ENCODE assay signal across 8 cellular contexts in genomic region chr2:45889620-45890019, GRCh38.
DNase-seq lines count a peak whose midpoint lies in the region; ATAC-seq, FAIRE-seq and TF ChIP-seq lines count a peak whose summit lies in the region.

No MANE protein-coding gene starts in this region.

- H3K9ac ChIP-seq in OCI-LY3 (ENCODE audit: low read length) = peak overlapping the region; percentile 34

- no peak overlapping the region for H2AFZ ChIP-seq in OCI-LY3 (ENCODE audit: low read depth, low read length)

- H3K79me2 ChIP-seq in OCI-LY3 (ENCODE audit: low read length) = no peaks in the 10 kb centered on the region

- intact Hi-C loops in pancreas (cut with DNase I) = no loop called here

- H3K27me3 ChIP-seq in OCI-LY3 (ENCODE audit: low read depth, low read length) (no peaks in the 10 kb centered on the region), pancreas (no peaks in the 10 kb centered on the region)

- H3K4me2 ChIP-seq in OCI-LY3 (ENCODE audit: low read length) = peak overlapping the region; percentile 84

- H3K4me1 ChIP-seq in OCI-LY3 (ENCODE audit: low read length) (peaks cover 52% of the 10 kb centered on the region), pancreas (peaks cover 19 to 54% (median 49%) of the 10 kb centered on the region in 3 donors)

- peak; percentile 46 for ATAC-seq in GM21390 (IDR thresholded peaks at IDR 0.05; ENCODE audit: unreplicated experiment)
- peak in 3 of 4 donors; percentile 12 to 40 (median 26) for ATAC-seq in pancreas

- H3K4me3 ChIP-seq in OCI-LY3 (ENCODE audit: low read length) (peak overlapping the region; percentile 61), pancreas (no peak overlapping the region)

- DNase-seq in NCI-H1417 (lab: John Stamatoyannopoulos, UW) (peak in 2 of 3 experiments; percentile 46 to 59), NCI-H1417 treated with DMSO at 0.1 percent for 48 hours (lab: John Stamatoyannopoulos, UW) (no peak), pancreas (no peak), cerebellar cortex (ENCODE audit: low spot score) (no peak), NCI-H1436 (lab: John Stamatoyannopoulos, UW) (no peak)
- DNase-seq in activated naive CD4-positive, alpha-beta T cell treated with Interleukin-2 at 50 U/mL for 16 hours = no peak

- H3K36me3 ChIP-seq in OCI-LY3 (replicated peaks; ENCODE audit: low read depth, low read length) (no peaks in the 10 kb centered on the region), pancreas (no peaks in the 10 kb centered on the region)

- 39 to 51% methylated on average over 4 of the region's 4 CpGs for WGBS in pancreas, 2 donors

- H3K27ac ChIP-seq in OCI-LY3 (ENCODE audit: low read length) (peak overlapping the region; percentile 48), pancreas (peak overlapping the region in 1 of 4 donors; percentile 5)

- no peak for FAIRE-seq in pancreas (lab: Jason Lieb, UNC)

- TF ChIP-seq CTCF in OCI-LY3 (IDR thresholded peaks at IDR 0.05; ENCODE audit: low read depth, low read length) (no peak), pancreas (IDR thresholded peaks at IDR 0.05) (no peak)

- H4K20me1 ChIP-seq in OCI-LY3 (ENCODE audit: insufficient read depth, low read length) = no peaks in the 10 kb centered on the region

- H3K9me3 ChIP-seq in OCI-LY3 (ENCODE audit: insufficient read depth, low read length) (no peaks in the 10 kb centered on the region), pancreas (no peaks in the 10 kb centered on the region)

Comparison
In these comparisons a context has a peak if more than half of its experiments do, and no peak if none do; other contexts are left out.
1. DNase-seq: peak in NCI-H1417 (2 of 3); none in NCI-H1417 treated with DMSO at 0.1 percent for 48 hours (single experiment), pancreas (0 of 6), cerebellar cortex (single experiment), NCI-H1436 (single experiment) and activated naive CD4-positive, alpha-beta T cell treated with Interleukin-2 at 50 U/mL for 16 hours (single experiment).